ENCODE assay signal across 20 cellular contexts in genomic region chr2:49306925-49307324, GRCh38.
DNase-seq lines count a peak whose midpoint lies in the region; ATAC-seq and TF ChIP-seq lines count a peak whose summit lies in the region.
"Had no signal": no experiment of that assay in that cellular context is flagged by ENCODE, and none has a peak within 500 bp of the region (broad histone marks: within the 10 kb centered on the region; RNA-seq: fewer than 3 reads in every experiment).

No MANE protein-coding gene starts in this region.

- TF ChIP-seq CTCF in epithelial cell of proximal tubule (conservative IDR thresholded peaks at IDR 0.05; ENCODE audit: low read depth, low read length) (no peak), neural progenitor cell (IDR thresholded peaks at IDR 0.05) (no peak), lower leg skin (IDR thresholded peaks at IDR 0.05) (no peak)
- TF ChIP-seq CTCF in CD8-positive, alpha-beta T cell (IDR thresholded peaks at IDR 0.05) = no peak

- H3K27me3 ChIP-seq in neural progenitor cell = no peaks in the 10 kb centered on the region
- H3K27me3 ChIP-seq in CD8-positive, alpha-beta T cell (ENCODE audit: insufficient read depth, low read length) = no peaks in the 10 kb centered on the region
- H3K27me3 ChIP-seq: dorsolateral prefrontal cortex had no signal

- peaks cover 4% of the 10 kb centered on the region for H3K4me1 Mint-ChIP-seq in neural progenitor cell
- no peaks in the 10 kb centered on the region for H3K4me1 Mint-ChIP-seq in CD8-positive, alpha-beta T cell (ENCODE audit: low read depth)
- H3K4me1 Mint-ChIP-seq: activated naive CD4-positive, alpha-beta T cell treated with anti-CD3 and anti-CD28 coated beads, Interleukin-2, amount 50 U/mL, for 24 hours had no signal

- no peaks in the 10 kb centered on the region for H3K27me3 Mint-ChIP-seq in neural progenitor cell (ENCODE audit: insufficient read depth, low read depth)
- no peaks in the 10 kb centered on the region for H3K27me3 Mint-ChIP-seq in CD8-positive, alpha-beta T cell (ENCODE audit: low read depth)
- H3K27me3 Mint-ChIP-seq: activated naive CD4-positive, alpha-beta T cell treated with anti-CD3 and anti-CD28 coated beads, Interleukin-2, amount 50 U/mL, for 24 hours; activated T-cell treated with anti-CD3 and anti-CD28 coated beads, Interleukin-2, amount 50 U/mL, for 24 hours had no signal

- H3K4me3 Mint-ChIP-seq in neural progenitor cell = no peak overlapping the region
- no peak overlapping the region for H3K4me3 Mint-ChIP-seq in CD8-positive, alpha-beta T cell
- H3K4me3 Mint-ChIP-seq: activated naive CD4-positive, alpha-beta T cell treated with anti-CD3 and anti-CD28 coated beads, Interleukin-2, amount 50 U/mL, for 24 hours; activated T-cell treated with anti-CD3 and anti-CD28 coated beads, Interleukin-2, amount 50 U/mL, for 24 hours had no signal

- H3K27ac Mint-ChIP-seq in neural progenitor cell = no peak overlapping the region
- H3K27ac Mint-ChIP-seq in CD8-positive, alpha-beta T cell = no peak overlapping the region
- H3K27ac Mint-ChIP-seq: activated naive CD4-positive, alpha-beta T cell treated with anti-CD3 and anti-CD28 coated beads, Interleukin-2, amount 50 U/mL, for 24 hours; activated T-cell treated with anti-CD3 and anti-CD28 coated beads, Interleukin-2, amount 50 U/mL, for 24 hours had no signal

- DNase-seq in DMS53 (lab: John Stamatoyannopoulos, UW) (peak; percentile 98), NCI-H510A (lab: John Stamatoyannopoulos, UW) (peak; percentile 16), epithelial cell of proximal tubule (ENCODE audit: low read depth) (peak; percentile 32), neural progenitor cell (ENCODE audit: low spot score) (peak; percentile 73), lower leg skin (ENCODE audit: low spot score in 2 of 2) (no peak)
- DNase-seq in CD8-positive, alpha-beta T cell = no peak
- no peak for DNase-seq in activated CD8-positive, alpha-beta memory T cell treated with anti-CD3 and anti-CD28 coated beads, Interleukin-2, amount 50 U/mL, for 48 hours
- DNase-seq: activated CD4-positive, alpha-beta T cell treated with anti-CD3 and anti-CD28 coated beads, Interleukin-2, amount 50 U/mL, for 48 hours; activated T-cell treated with anti-CD3 and anti-CD28 coated beads, Interleukin-2, amount 50 U/mL, for 24 hours; COR-L47; dorsolateral prefrontal cortex; NCI-H1694; NCI-H524; occipital lobe; SK-N-SH; stimulated activated CD4-positive, alpha-beta T cell treated with anti-CD3 and anti-CD28 coated beads, Interleukin-4, amount 100 ng/mL, for 4 hours; stimulated activated CD8-positive, alpha-beta memory T cell treated with anti-CD3 and anti-CD28 coated beads, Interleukin-4, amount 100 ng/mL, for 48 hours had no signal

- H3F3A ChIP-seq in neural progenitor cell (ENCODE audit: low read depth) = no peaks in the 10 kb centered on the region

- intact Hi-C loops in CD8-positive, alpha-beta T cell (cut with DNase I, micrococcal nuclease) = no loop called here
- intact Hi-C loops in lower leg skin (cut with DNase I; ENCODE audit: low total_unique reads) = no loop called here

- H4K20me1 ChIP-seq in neural progenitor cell (ENCODE audit: low read depth) = no peaks in the 10 kb centered on the region

- H3K4me3 ChIP-seq in epithelial cell of proximal tubule (ENCODE audit: low read depth, low read length) (no peak overlapping the region), neural progenitor cell (no peak overlapping the region), lower leg skin (ENCODE audit: low read depth, poor library complexity, severe bottlenecking) (no peak overlapping the region)
- no peak overlapping the region for H3K4me3 ChIP-seq in CD8-positive, alpha-beta T cell (ENCODE audit: low read depth, low read length)
- H3K4me3 ChIP-seq: dorsolateral prefrontal cortex had no signal

- no peaks in the 10 kb centered on the region for H3K9me3 Mint-ChIP-seq in neural progenitor cell
- peaks cover 11% of the 10 kb centered on the region for H3K9me3 Mint-ChIP-seq in CD8-positive, alpha-beta T cell

- H3K4me2 ChIP-seq in neural progenitor cell = peak overlapping the region; percentile 54
- H3K4me2 ChIP-seq: SK-N-SH had no signal

- no peak for ATAC-seq in CD8-positive, alpha-beta T cell
- no peak for ATAC-seq in HG03175 (IDR thresholded peaks at IDR 0.05; ENCODE audit: unreplicated experiment)
- ATAC-seq: HCT116 had no signal

- peaks cover 11% of the 10 kb centered on the region for H3K4me1 ChIP-seq in neural progenitor cell
- no peaks in the 10 kb centered on the region for H3K4me1 ChIP-seq in CD8-positive, alpha-beta T cell (ENCODE audit: insufficient read depth, low read length)

- no peaks in the 10 kb centered on the region for H3K36me3 Mint-ChIP-seq in neural progenitor cell
- no peaks in the 10 kb centered on the region for H3K36me3 Mint-ChIP-seq in CD8-positive, alpha-beta T cell
- H3K36me3 Mint-ChIP-seq: activated naive CD4-positive, alpha-beta T cell treated with anti-CD3 and anti-CD28 coated beads, Interleukin-2, amount 50 U/mL, for 24 hours had no signal

- CTCF ChIA-PET in CD8-positive, alpha-beta T cell (lab: Charles Lee) = no interaction called here

- H3K27ac ChIP-seq in neural progenitor cell = no peak overlapping the region
- H3K27ac ChIP-seq in CD8-positive, alpha-beta T cell (ENCODE audit: low read depth, low read length) = no peak overlapping the region
- H3K27ac ChIP-seq: dorsolateral prefrontal cortex had no signal

- 60 to 74% methylated on average over 3 of the region's 3 CpGs for WGBS in lower leg skin, 2 donors

- H2AFZ ChIP-seq in neural progenitor cell (replicated peaks) = no peak overlapping the region

- no peak for TF ChIP-seq POLR2A in lower leg skin (IDR thresholded peaks at IDR 0.05)

- H3K9ac ChIP-seq in neural progenitor cell = no peak overlapping the region
- H3K9ac ChIP-seq: SK-N-SH had no signal

- no peaks in the 10 kb centered on the region for H3K36me3 ChIP-seq in neural progenitor cell
- H3K36me3 ChIP-seq in CD8-positive, alpha-beta T cell (ENCODE audit: insufficient read depth, low read length) = no peaks in the 10 kb centered on the region

- POLR2A ChIA-PET in CD8-positive, alpha-beta T cell (lab: Charles Lee) = no interaction called here

- no peaks in the 10 kb centered on the region for H3K79me2 ChIP-seq in neural progenitor cell (ENCODE audit: low read depth)

- H3K9me3 ChIP-seq in neural progenitor cell (ENCODE audit: low read depth) = no peaks in the 10 kb centered on the region
- H3K9me3 ChIP-seq in CD8-positive, alpha-beta T cell (ENCODE audit: low read length) = no peaks in the 10 kb centered on the region
- H3K9me3 ChIP-seq: SK-N-SH had no signal

Comparison
In these comparisons a context has a peak if more than half of its experiments do, and no peak if none do; other contexts are left out.
1. DNase-seq: peak in DMS53 (single experiment), NCI-H510A (single experiment), epithelial cell of proximal tubule (single experiment) and neural progenitor cell (single experiment); none in CD8-positive, alpha-beta T cell (0 of 7), activated CD8-positive, alpha-beta memory T cell treated with anti-CD3 and anti-CD28 coated beads, Interleukin-2, amount 50 U/mL, for 48 hours (single experiment) and lower leg skin (0 of 2).